1 cellular context compared by ENCODE assay signal in genomic region chr1:16076003-16076870, GRCh38.
TF ChIP-seq lines count a peak whose summit lies in the region.

No MANE protein-coding gene starts in this region.

TF ChIP-seq in WTC11, 78 proteins besides CTCF, POLR2A, EP300 and RAD21 (continued from another document):
- no peak for TF ChIP-seq ZSCAN18 (CRISPR knock-in tag; IDR thresholded peaks at IDR 0.05)
- TF ChIP-seq MYBL2 (CRISPR knock-in tag; IDR thresholded peaks at IDR 0.05), result no peak
- no peak for TF ChIP-seq SP1 (CRISPR knock-in tag; conservative IDR thresholded peaks at IDR 0.05)
- TF ChIP-seq CREB1 (CRISPR knock-in tag; IDR thresholded peaks at IDR 0.05), result no peak
- no peak for TF ChIP-seq ERG (CRISPR knock-in tag; IDR thresholded peaks at IDR 0.05)
- TF ChIP-seq ZNF396 (CRISPR knock-in tag; IDR thresholded peaks at IDR 0.05; ENCODE audit: borderline replicate concordance), result no peak
- TF ChIP-seq SMAD3 (CRISPR knock-in tag; IDR thresholded peaks at IDR 0.05; ENCODE audit: borderline replicate concordance), result no peak
- TF ChIP-seq E2F1 (CRISPR knock-in tag; IDR thresholded peaks at IDR 0.05), result no peak
- TF ChIP-seq ZNF425 (CRISPR knock-in tag; conservative IDR thresholded peaks at IDR 0.05), result no peak
- TF ChIP-seq ZNF281 (CRISPR knock-in tag; IDR thresholded peaks at IDR 0.05), result no peak
TF ChIP-seq in WTC11: peak in this region for 0.
